ENCODE assay signal across 21 cellular contexts in the genomic region with DNA sequence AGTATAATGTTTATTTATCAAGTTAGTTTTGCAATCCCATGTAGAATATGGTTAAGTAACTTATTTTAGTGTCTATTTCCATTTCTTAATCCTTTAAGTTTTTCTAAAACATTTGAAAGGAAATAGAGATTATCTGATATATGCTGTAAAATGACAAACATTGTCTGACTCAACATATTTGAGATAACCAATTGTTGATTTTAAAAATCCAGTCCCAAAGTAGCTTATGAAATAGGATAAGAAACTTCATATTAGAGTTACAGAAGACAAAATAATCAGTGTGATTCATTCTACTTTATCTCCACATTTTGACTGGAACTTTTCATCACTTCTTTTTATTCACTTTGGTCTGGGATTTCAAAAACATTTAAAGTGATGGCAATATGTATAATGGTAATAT. TPM values are rescaled to one million over a fixed set of nuclear protein-coding genes. Genes with fewer than 3 reads are reported as not detected.
DNase-seq lines count a peak whose midpoint lies in the region; ATAC-seq and TF ChIP-seq lines count a peak whose summit lies in the region.
"Had no signal": no experiment of that assay in that cellular context is flagged by ENCODE, and none has a peak within 500 bp of the region (broad histone marks: within the 10 kb centered on the region; RNA-seq: fewer than 3 reads in every experiment).

No MANE protein-coding gene starts in this region.

- H3K4me3 ChIP-seq in choroid plexus epithelial cell (ENCODE audit: low read depth, low read length) (no peak overlapping the region), mesenchymal stem cell (ENCODE audit: insufficient read depth in 1 of 2, low read depth in 1 of 2, low read length in 2 of 2) (no peak overlapping the region)
- H3K4me3 ChIP-seq: GM23338, MG63 had no signal

- no peak overlapping the region for H3K27ac ChIP-seq in mesenchymal stem cell (ENCODE audit: low read length, poor library complexity, severe bottlenecking)

- H2AFZ ChIP-seq in mesenchymal stem cell (ENCODE audit: low read depth, low read length): no peak overlapping the region
- H2AFZ ChIP-seq: GM23338 had no signal

- no peak overlapping the region for H4K91ac ChIP-seq in mesenchymal stem cell (ENCODE audit: low read length)

- no peak overlapping the region for H2BK15ac ChIP-seq in mesenchymal stem cell (ENCODE audit: low read depth, poor library complexity, severe bottlenecking)

- no peak overlapping the region for H3K14ac ChIP-seq in mesenchymal stem cell (ENCODE audit: low read length in 2 of 2)

- no peaks in the 10 kb centered on the region for H3K36me3 ChIP-seq in mesenchymal stem cell (ENCODE audit: control insufficient read depth in 1 of 2, insufficient read depth in 2 of 2, low read depth in 1 of 2, low read length in 2 of 2)
- H3K36me3 ChIP-seq: MG63 had no signal

- peaks cover 1% of the 10 kb centered on the region for H3K4me1 ChIP-seq in mesenchymal stem cell (ENCODE audit: control insufficient read depth, insufficient read depth, low read depth, low read length)

- no peak overlapping the region for H3K4me2 ChIP-seq in mesenchymal stem cell (ENCODE audit: low read length, poor library complexity, severe bottlenecking)
- H3K4me2 ChIP-seq: GM23338 had no signal

- no peaks in the 10 kb centered on the region for H3K79me1 ChIP-seq in mesenchymal stem cell (replicated peaks; ENCODE audit: low read length, poor library complexity, severe bottlenecking)

- peaks cover 17 to 44% of the 10 kb centered on the region in 2 experiments for H3K27me3 ChIP-seq in mesenchymal stem cell (ENCODE audit: control insufficient read depth in 1 of 2, insufficient read depth in 1 of 2, low read length in 2 of 2)

- no peak for TF ChIP-seq CTCF in choroid plexus epithelial cell (conservative IDR thresholded peaks at IDR 0.05; ENCODE audit: low read depth, low read length)

- no peak overlapping the region for H3K4ac ChIP-seq in mesenchymal stem cell (ENCODE audit: low read depth in 1 of 2, low read length in 2 of 2)

- no peak overlapping the region for H2AK5ac ChIP-seq in mesenchymal stem cell (ENCODE audit: low read length, severe bottlenecking)

- H3K18ac ChIP-seq in mesenchymal stem cell (ENCODE audit: low read depth in 1 of 2, low read length in 2 of 2): no peak overlapping the region

- no peaks in the 10 kb centered on the region for H3K9me3 ChIP-seq in mesenchymal stem cell (ENCODE audit: control insufficient read depth, low read length)
- H3K9me3 ChIP-seq: MG63 had no signal

- no peak overlapping the region for H3K23ac ChIP-seq in mesenchymal stem cell (ENCODE audit: low read length in 2 of 2)

- H2BK12ac ChIP-seq in mesenchymal stem cell (ENCODE audit: low read length in 2 of 2): no peak overlapping the region

- H3K9ac ChIP-seq in mesenchymal stem cell (ENCODE audit: low read length): no peak overlapping the region

- DNase-seq in A172 (ENCODE audit: low spot score) (peak; percentile 42), NCI-H226 (peak; percentile 51), choroid plexus epithelial cell (ENCODE audit: low read depth) (peak; percentile 73), mesenchymal stem cell (peak; percentile 56), NCI-H69 (lab: John Stamatoyannopoulos, UW) (no peak), Ammon's horn (ENCODE audit: low spot score) (no peak)
- DNase-seq: 8988T; Calu3; CD4-positive, alpha-beta T cell; DMS79; MG63; NCI-H1105; NCI-H1694 treated with DMSO at 0.1 percent for 48 hours; NCI-H446; NCI-H774 had no signal

- no peak overlapping the region for H4K8ac ChIP-seq in mesenchymal stem cell (ENCODE audit: low read length)

- H2BK120ac ChIP-seq in mesenchymal stem cell (ENCODE audit: low read depth, low read length): no peak overlapping the region

- no peak for ATAC-seq in GM18519 (IDR thresholded peaks at IDR 0.05; ENCODE audit: low FRiP score, unreplicated experiment)
- no peak for ATAC-seq in GM19463 (IDR thresholded peaks at IDR 0.05; ENCODE audit: unreplicated experiment)
- ATAC-seq: GM23338, HepG2, Panc1, Right ventricle myocardium inferior had no signal

- no peak overlapping the region for H2BK5ac ChIP-seq in mesenchymal stem cell (ENCODE audit: low read depth, low read length, poor library complexity, severe bottlenecking)

RNA-seq across cellular contexts. Expression of gene CDK1, which starts 38.7 kb away (rescaled TPM):
- total RNA-seq in A172 (2014; rRNA removed; shearing (Covaris generic)): 230 and 248 TPM in 2 replicates
- polyA plus RNA-seq in mesenchymal stem cell (2013, experiment 1 of 2): 12.3 TPM
- 13.6 TPM for polyA plus RNA-seq in mesenchymal stem cell (2013, experiment 2 of 2)

Comparison
In these comparisons a context has a peak if more than half of its experiments do, and no peak if none do; other contexts are left out.
1. DNase-seq: peak in A172 (single experiment), NCI-H226 (single experiment), choroid plexus epithelial cell (single experiment) and mesenchymal stem cell (single experiment); none in NCI-H69 (single experiment) and Ammon's horn (single experiment).